Comparison of ENCODE assay signal across 8 cellular contexts in genomic region chr6:89304517-89304916, GRCh38.
ATAC-seq lines count a peak whose summit lies in the region.

No MANE protein-coding gene starts in this region.

- ATAC-seq in GM18498 (IDR thresholded peaks at IDR 0.05; ENCODE audit: unreplicated experiment) (peak; percentile 63), GM18517 (IDR thresholded peaks at IDR 0.05; ENCODE audit: unreplicated experiment) (peak; percentile 51), GM19035 (IDR thresholded peaks at IDR 0.05; ENCODE audit: unreplicated experiment) (peak; percentile 49), GM19351 (IDR thresholded peaks at IDR 0.05; ENCODE audit: unreplicated experiment) (peak; percentile 59), GM21390 (IDR thresholded peaks at IDR 0.05; ENCODE audit: unreplicated experiment) (peak; percentile 64), HG02678 (IDR thresholded peaks at IDR 0.05; ENCODE audit: unreplicated experiment) (peak; percentile 63), HG02852 (IDR thresholded peaks at IDR 0.05; ENCODE audit: unreplicated experiment) (peak; percentile 77), HG03439 (IDR thresholded peaks at IDR 0.05; ENCODE audit: unreplicated experiment) (peak; percentile 61)

Comparison
In these comparisons a context has a peak if more than half of its experiments do, and no peak if none do; other contexts are left out.
1. Peak in every context shown above with its lines: ATAC-seq.